ENCODE assay signal across 8 cellular contexts in the genomic region with DNA sequence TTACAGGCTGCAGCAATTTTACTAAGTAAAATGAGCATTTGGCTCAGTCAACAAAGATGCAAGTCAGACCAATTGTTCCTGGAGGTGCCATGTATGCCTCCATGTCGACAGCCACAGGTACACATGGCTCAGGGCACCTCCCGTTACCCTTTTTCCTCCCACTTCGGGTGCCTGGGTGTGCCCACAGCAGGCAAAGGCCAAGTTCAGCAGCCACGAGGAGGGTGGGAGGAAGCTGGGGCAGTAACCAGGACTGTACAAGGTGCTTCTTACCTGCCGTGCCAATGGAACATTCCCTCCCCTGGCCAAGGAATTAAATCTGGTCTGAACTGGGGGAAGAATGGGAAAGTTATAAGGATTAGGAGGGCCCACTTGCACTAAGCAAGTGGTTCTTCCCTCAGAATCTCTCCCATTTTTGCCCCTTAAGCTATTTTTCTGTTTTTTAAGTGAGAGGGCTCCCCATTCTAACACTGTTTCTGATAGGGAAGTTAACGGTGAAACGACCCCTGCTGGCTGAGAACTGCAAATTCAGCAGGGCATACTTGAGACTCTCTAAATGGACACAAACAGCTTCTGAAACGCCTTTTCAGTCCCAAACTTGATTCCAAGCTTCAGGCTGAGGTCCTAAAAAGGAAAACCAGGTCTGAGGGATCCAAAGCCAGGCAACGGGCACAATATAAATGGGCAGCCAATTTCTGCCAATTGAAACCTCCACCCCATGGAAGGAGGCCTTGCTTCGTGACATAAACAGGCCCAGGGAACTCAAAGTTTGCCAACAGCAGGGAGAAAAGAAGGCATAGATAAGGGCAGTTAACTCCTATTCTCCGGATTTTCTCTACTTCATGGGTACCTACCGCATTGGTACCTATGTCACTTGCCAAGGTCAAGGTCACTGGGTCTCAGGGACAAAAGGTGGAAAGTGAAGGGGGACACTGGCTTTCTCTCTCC. TPM values are rescaled to one million over a fixed set of nuclear protein-coding genes. Genes with fewer than 3 reads are reported as not detected.
DNase-seq lines count a peak whose midpoint lies in the region; TF ChIP-seq lines count a peak whose summit lies in the region.

No MANE protein-coding gene starts in this region.

- H3K27ac ChIP-seq in thymus (ENCODE audit: low read depth): peak overlapping the region; percentile 48

- no peaks in the 10 kb centered on the region for H3K36me3 ChIP-seq in thymus (ENCODE audit: control insufficient read depth, insufficient read depth)

- 81% methylated on average over 12 of the region's 12 CpGs for WGBS in thymus

- TF ChIP-seq CTCF in epithelial cell of proximal tubule (conservative IDR thresholded peaks at IDR 0.05; ENCODE audit: low read depth, low read length): peak; percentile 90
- peak; percentile 49 to 79 (median 55) for TF ChIP-seq CTCF in nephron (IDR thresholded peaks at IDR 0.05; ENCODE audit: unreplicated experiment in 3 of 3)

- H3K4me1 Mint-ChIP-seq in nephron: no peaks in the 10 kb centered on the region

- H3K9me3 Mint-ChIP-seq in nephron: peaks cover 15% of the 10 kb centered on the region

- peaks cover 17% of the 10 kb centered on the region for H3K4me1 ChIP-seq in thymus (ENCODE audit: control insufficient read depth, insufficient read depth, low read length)

- DNase-seq in AG08396 (ENCODE audit: low spot score): peak; percentile 41
- peak; percentile 1 for DNase-seq in NCI-H748 treated with DMSO at 0.1 percent for 48 hours (lab: John Stamatoyannopoulos, UW)
- DNase-seq in activated CD8-positive, alpha-beta memory T cell treated with anti-CD3 and anti-CD28 coated beads for 24 hours: peak; percentile 79
- DNase-seq in epithelial cell of proximal tubule (ENCODE audit: low read depth): no peak
- no peak for DNase-seq in HuH-7.5 (ENCODE audit: low spot score)

- H3K27ac Mint-ChIP-seq in nephron: no peak overlapping the region

- TF ChIP-seq POLR2A in GM19099 (IDR thresholded peaks at IDR 0.05; ENCODE audit: extremely low read depth, insufficient read length, low read depth): peak; percentile 5

- no peak overlapping the region for H3K4me3 ChIP-seq in epithelial cell of proximal tubule (ENCODE audit: low read depth, low read length)
- H3K4me3 ChIP-seq in thymus (ENCODE audit: low read length): no peak overlapping the region

- no peaks in the 10 kb centered on the region for H3K27me3 ChIP-seq in thymus (ENCODE audit: control insufficient read depth, insufficient read depth)

- no peaks in the 10 kb centered on the region for H3K36me3 Mint-ChIP-seq in nephron (ENCODE audit: low read depth)

- no peaks in the 10 kb centered on the region for H3K27me3 Mint-ChIP-seq in nephron (ENCODE audit: low read depth)

- no peaks in the 10 kb centered on the region for H3K9me3 ChIP-seq in thymus (ENCODE audit: control insufficient read depth)

- H3K4me3 Mint-ChIP-seq in nephron: no peak overlapping the region

RNA-seq across cellular contexts. Expression of gene CLECL1, which starts 24.8 kb away (rescaled TPM):
- total RNA-seq in epithelial cell of proximal tubule: not detected in 2 replicates
- polyA plus RNA-seq in thymus: 11.2 TPM

RNA-seq across cellular contexts. Expression of gene CLEC2D, which starts 38.6 kb away (rescaled TPM):
- 1.7 and 3.2 TPM in 2 replicates for total RNA-seq in epithelial cell of proximal tubule
- polyA plus RNA-seq in thymus: 93.0 TPM

RNA-seq across cellular contexts. Expression of gene CD69, which starts 52.6 kb away (rescaled TPM):
- 0.12 and 1.4 TPM in 2 replicates for total RNA-seq in epithelial cell of proximal tubule
- polyA plus RNA-seq in thymus: 222 TPM

Comparison
In these comparisons a context has a peak if more than half of its experiments do, and no peak if none do; other contexts are left out.
1. DNase-seq: peak in AG08396 (single experiment), NCI-H748 treated with DMSO at 0.1 percent for 48 hours (single experiment) and activated CD8-positive, alpha-beta memory T cell treated with anti-CD3 and anti-CD28 coated beads for 24 hours (single experiment); none in epithelial cell of proximal tubule (single experiment) and HuH-7.5 (single experiment).